ENCODE assay signal across 14 cellular contexts in genomic region chr17:74527756-74528155, GRCh38. TPM values are rescaled to one million over a fixed set of nuclear protein-coding genes. Genes with fewer than 3 reads are reported as not detected.
"Had no signal": no experiment of that assay in that cellular context is flagged by ENCODE, and none has a peak within 500 bp of the region (broad histone marks: within the 10 kb centered on the region; RNA-seq: fewer than 3 reads in every experiment).

No MANE protein-coding gene starts in this region.

- H3K9me3 Mint-ChIP-seq: activated naive CD4-positive, alpha-beta T cell treated with anti-CD3 and anti-CD28 coated beads for 36 hours had no signal

- H3K4me3 Mint-ChIP-seq: activated CD4-positive, alpha-beta memory T cell treated with anti-CD3 and anti-CD28 coated beads for 36 hours; activated naive CD4-positive, alpha-beta T cell treated with anti-CD3 and anti-CD28 coated beads for 36 hours; naive thymus-derived CD4-positive, alpha-beta T cell had no signal

- H3K36me3 ChIP-seq: ascending aorta, breast epithelium, uterus had no signal

- H3K4me3 ChIP-seq: ascending aorta, breast epithelium, mucosa of descending colon, uterus had no signal

- ATAC-seq: SK-N-SH treated with all-trans-retinoic acid at 6 μM for 48 hours had no signal

- H3K27ac Mint-ChIP-seq: activated CD4-positive, alpha-beta memory T cell treated with anti-CD3 and anti-CD28 coated beads for 36 hours; activated naive CD4-positive, alpha-beta T cell treated with anti-CD3 and anti-CD28 coated beads for 36 hours; naive thymus-derived CD4-positive, alpha-beta T cell had no signal

- H3K9me3 ChIP-seq: ascending aorta, mucosa of descending colon, uterus had no signal

- H3K27me3 ChIP-seq: ascending aorta, breast epithelium, uterus had no signal

- H3K36me3 Mint-ChIP-seq: activated CD4-positive, alpha-beta memory T cell treated with anti-CD3 and anti-CD28 coated beads for 36 hours; naive thymus-derived CD4-positive, alpha-beta T cell had no signal

- H3K27ac ChIP-seq: ascending aorta, breast epithelium, uterus had no signal

- H3K4me1 ChIP-seq: ascending aorta, breast epithelium, uterus had no signal

- DNase-seq: activated CD4-positive, alpha-beta memory T cell treated with anti-CD3 and anti-CD28 coated beads for 36 hours; activated naive CD4-positive, alpha-beta T cell treated with anti-CD3 and anti-CD28 coated beads for 36 hours; mammary epithelial cell; small intestine; T-helper 1 cell; T1000; uterus had no signal

RNA-seq across cellular contexts. Expression of gene CD300LB, which starts 3.5 kb away (rescaled TPM):
- total RNA-seq: activated CD4-positive, alpha-beta memory T cell treated with anti-CD3 and anti-CD28 coated beads for 36 hours; activated naive CD4-positive, alpha-beta T cell treated with anti-CD3 and anti-CD28 coated beads for 36 hours; ascending aorta; cerebellum; esophagus mucosa; mammary epithelial cell had no signal

RNA-seq across cellular contexts. Expression of gene CD300C, which starts 18.2 kb away (rescaled TPM):
- total RNA-seq: activated naive CD4-positive, alpha-beta T cell treated with anti-CD3 and anti-CD28 coated beads for 36 hours; ascending aorta; cerebellum; mammary epithelial cell had no signal

RNA-seq across cellular contexts. Expression of gene CD300H, which starts 39.6 kb away (rescaled TPM):
- total RNA-seq: activated CD4-positive, alpha-beta memory T cell treated with anti-CD3 and anti-CD28 coated beads for 36 hours; activated naive CD4-positive, alpha-beta T cell treated with anti-CD3 and anti-CD28 coated beads for 36 hours; ascending aorta; cerebellum; esophagus mucosa; mammary epithelial cell; mucosa of descending colon; uterus had no signal
